ENCODE assay signal across 10 cellular contexts in the genomic region with DNA sequence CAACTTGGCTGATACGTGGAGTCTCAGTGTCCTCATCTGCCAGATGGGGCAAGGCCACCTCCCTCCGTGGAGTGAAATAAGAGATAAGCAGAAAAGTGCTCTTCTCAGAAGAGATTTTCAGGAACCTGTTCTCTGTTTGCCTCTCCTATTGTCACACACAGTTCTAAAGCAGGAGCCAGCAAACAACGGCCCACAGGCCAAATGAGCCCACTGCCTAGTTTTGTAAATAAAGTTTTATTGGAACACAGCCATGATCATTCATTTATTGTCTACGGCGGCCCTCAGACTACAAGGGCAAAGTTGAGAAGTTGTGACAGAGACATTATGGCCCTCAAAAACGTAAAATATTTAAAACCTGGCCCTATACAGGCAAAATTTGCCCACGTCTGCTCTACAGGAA.
"Had no signal": no experiment of that assay in that cellular context is flagged by ENCODE, and none has a peak within 500 bp of the region (broad histone marks: within the 10 kb centered on the region; RNA-seq: fewer than 3 reads in every experiment).

No MANE protein-coding gene starts in this region.

- H3K9me3 Mint-ChIP-seq: GM23338, H9, HFFc6 had no signal

- H2AFZ ChIP-seq: GM23248 had no signal

- H3K4me3 Mint-ChIP-seq: GM23338, H9, HFFc6 had no signal

- H3K36me3 ChIP-seq: HAP-1 had no signal

- ATAC-seq: GM23338, HCT116 had no signal

- H3K4me1 ChIP-seq: HAP-1 had no signal

- H3K9ac ChIP-seq: GM23248 had no signal

- H3K27ac ChIP-seq: GM23248 had no signal

- DNase-seq: GM23248, GOT3, H7, H9, HCEC 1CT, HFFc6 had no signal

- H3K9me3 ChIP-seq: HAP-1 had no signal

- H3K4me3 ChIP-seq: GM23248, GM23338, HAP-1 had no signal

- H3K4me2 ChIP-seq: GM23338 had no signal

- H3K27ac Mint-ChIP-seq: GM23338, H9, HFFc6 had no signal

- FAIRE-seq: H54 had no signal
